Comparison of ENCODE assay signal across 14 cellular contexts in the genomic region with DNA sequence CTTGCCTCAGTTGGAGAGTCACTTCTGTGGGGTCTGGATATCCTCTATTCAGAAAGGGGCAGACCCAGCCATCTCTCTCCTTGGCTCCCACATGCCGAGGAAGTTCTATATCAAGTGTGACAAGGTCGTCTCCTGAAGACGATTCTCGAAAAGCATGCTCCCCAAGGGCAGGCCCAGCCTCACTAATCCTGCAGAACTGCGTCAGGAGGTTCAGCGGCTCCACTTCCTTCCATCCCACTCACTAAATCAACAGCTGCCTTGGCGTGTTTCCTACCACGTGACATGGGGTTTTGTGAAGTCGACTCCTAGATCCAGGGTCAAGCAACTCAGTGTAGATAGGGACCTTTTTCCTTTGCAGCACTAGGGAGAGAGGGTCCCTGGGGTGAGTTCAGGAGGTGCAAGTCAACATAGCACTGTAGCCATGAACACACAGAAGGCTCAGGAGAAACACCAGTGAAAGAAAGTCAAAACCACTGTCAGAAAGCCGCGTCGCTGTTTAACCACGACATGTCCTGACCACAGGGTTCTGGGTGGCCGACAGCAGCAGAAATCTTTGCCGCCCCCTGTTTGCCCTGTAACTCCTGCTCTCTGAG.
DNase-seq lines count a peak whose midpoint lies in the region; ATAC-seq and TF ChIP-seq lines count a peak whose summit lies in the region.
"Had no signal": no experiment of that assay in that cellular context is flagged by ENCODE, and none has a peak within 500 bp of the region (broad histone marks: within the 10 kb centered on the region; RNA-seq: fewer than 3 reads in every experiment).

No MANE protein-coding gene starts in this region.

- peak overlapping the region; percentile 83 for H3K4me2 ChIP-seq in BLaER1

- H3K27me3 ChIP-seq in BLaER1 (no peaks in the 10 kb centered on the region), upper lobe of left lung (no peaks in the 10 kb centered on the region)
- H3K27me3 ChIP-seq: uterus had no signal

- TF ChIP-seq EP300 in upper lobe of left lung (IDR thresholded peaks at IDR 0.05), result no peak

- H3K4me1 ChIP-seq in BLaER1, result peaks cover 34% of the 10 kb centered on the region
- no peaks in the 10 kb centered on the region for H3K4me1 ChIP-seq in upper lobe of left lung
- H3K4me1 ChIP-seq: uterus had no signal

- 60 to 65% methylated on average over 15 of the region's 15 CpGs for WGBS in upper lobe of left lung, 2 donors

- DNase-seq in Jurkat, Clone E6-1 (ENCODE audit: low read depth, low spot score), result peak; percentile 72
- peak; percentile 14 for DNase-seq in dermis blood vessel endothelial cell
- DNase-seq in omental fat pad (ENCODE audit: low spot score), result no peak
- DNase-seq in ureter (ENCODE audit: low spot score), result no peak
- no peak for DNase-seq in NCI-H446 (lab: John Stamatoyannopoulos, UW)
- DNase-seq in upper lobe of left lung, result no peak
- DNase-seq: activated CD4-positive, alpha-beta T cell treated with anti-CD3 and anti-CD28 coated beads for 36 hours; NCI-H2107; occipital lobe; SHP77 treated with DMSO at 0.1 percent for 48 hours; uterus had no signal

- ATAC-seq in GM19328 (IDR thresholded peaks at IDR 0.05; ENCODE audit: unreplicated experiment), result peak; percentile 63
- ATAC-seq in omental fat pad (ENCODE audit: low FRiP score), result no peak
- no peak for ATAC-seq in upper lobe of left lung (ENCODE audit: low FRiP score in 2 of 2)
- ATAC-seq: activated CD4-positive, alpha-beta T cell treated with anti-CD3 and anti-CD28 coated beads for 36 hours; activated naive CD4-positive, alpha-beta T cell treated with anti-CD3 and anti-CD28 coated beads, Interleukin-2, amount 50 U/mL, for 72 hours had no signal

- H3K9ac ChIP-seq in BLaER1, result no peak overlapping the region

- H3K36me3 ChIP-seq in BLaER1 (no peaks in the 10 kb centered on the region), upper lobe of left lung (peaks cover 0 to 8% (median 0%) of the 10 kb centered on the region in 4 donors)
- H3K36me3 ChIP-seq: uterus had no signal

- H3K27ac ChIP-seq in BLaER1, result peak overlapping the region; percentile 58
- H3K27ac ChIP-seq in upper lobe of left lung, result no peak overlapping the region
- H3K27ac ChIP-seq: uterus had no signal

- TF ChIP-seq CTCF in omental fat pad (IDR thresholded peaks at IDR 0.05) (no peak), upper lobe of left lung (IDR thresholded peaks at IDR 0.05) (no peak)

- peak overlapping the region; percentile 14; the same call in 1 of the 2 replicates for H3K4me3 ChIP-seq in BLaER1
- peak overlapping the region; percentile 17; the same call in 1 of the 2 replicates for H3K4me3 ChIP-seq in Jurkat, Clone E6-1 (ENCODE audit: low read length)
- H3K4me3 ChIP-seq in upper lobe of left lung, result no peak overlapping the region
- H3K4me3 ChIP-seq: uterus had no signal

- H3K9me3 ChIP-seq in BLaER1 (no peaks in the 10 kb centered on the region), upper lobe of left lung (no peaks in the 10 kb centered on the region)
- H3K9me3 ChIP-seq: uterus had no signal

- H4K20me1 ChIP-seq in BLaER1, result no peaks in the 10 kb centered on the region

- no peak for TF ChIP-seq POLR2A in upper lobe of left lung (IDR thresholded peaks at IDR 0.05)

Comparison
In these comparisons a context has a peak if more than half of its experiments do, and no peak if none do; other contexts are left out.
1. H3K4me3 ChIP-seq: peak in BLaER1 (single experiment) and Jurkat, Clone E6-1 (single experiment); none in upper lobe of left lung (0 of 4).
2. DNase-seq: peak in Jurkat, Clone E6-1 (single experiment) and dermis blood vessel endothelial cell (single experiment); none in omental fat pad (single experiment), ureter (single experiment), NCI-H446 (0 of 2) and upper lobe of left lung (0 of 2).